9 cellular contexts compared by ENCODE assay signal in genomic region chr17:79045001-79045729, GRCh38. TPM values are rescaled to one million over a fixed set of nuclear protein-coding genes. Genes with fewer than 3 reads are reported as not detected.
DNase-seq lines count a peak whose midpoint lies in the region; ATAC-seq and TF ChIP-seq lines count a peak whose summit lies in the region.
"Had no signal": no experiment of that assay in that cellular context is flagged by ENCODE, and none has a peak within 500 bp of the region (broad histone marks: within the 10 kb centered on the region; RNA-seq: fewer than 3 reads in every experiment).

No MANE protein-coding gene starts in this region.

- no peak for TF ChIP-seq EP300 in sigmoid colon (IDR thresholded peaks at IDR 0.05)

- no peaks in the 10 kb centered on the region for H3K79me2 ChIP-seq in PC-3 (ENCODE audit: low read length)

- no peaks in the 10 kb centered on the region for H3F3A ChIP-seq in PC-3 (ENCODE audit: low read length, unreplicated experiment)

- no peak overlapping the region for H3K4me2 ChIP-seq in PC-3 (ENCODE audit: low read length)

- POLR2A ChIA-PET in GM10248 (lab: Yijun Ruan, JAX), result no interaction called here
- POLR2A ChIA-PET in PC-3 (lab: Charles Lee; ENCODE audit: unreplicated experiment), result no interaction called here

- no peak overlapping the region for H3K4me3 ChIP-seq in sigmoid colon
- H3K4me3 ChIP-seq in PC-3 (ENCODE audit: low read length), result no peak overlapping the region

- H3K9me2 ChIP-seq in PC-3 (replicated peaks; ENCODE audit: low read length), result no peaks in the 10 kb centered on the region

- ATAC-seq in foreskin keratinocyte (no peak), PC-3 (no peak)

- TF ChIP-seq CTCF in GM10248 (IDR thresholded peaks at IDR 0.05; ENCODE audit: control extremely low read depth, extremely low read depth, low read depth, missing control alignments) (no peak), foreskin keratinocyte (conservative IDR thresholded peaks at IDR 0.05) (peak; percentile 12), sigmoid colon (IDR thresholded peaks at IDR 0.05) (no peak), PC-3 (conservative IDR thresholded peaks at IDR 0.05; ENCODE audit: low read depth, low read length) (no peak)

- H4K20me1 ChIP-seq in PC-3 (ENCODE audit: low read length), result no peaks in the 10 kb centered on the region

- peak; percentile 30 for DNase-seq in activated effector memory CD4-positive, alpha-beta T cell treated with anti-CD3 and anti-CD28 coated beads, Interleukin-2, amount 50 U/mL, for 16 hours
- DNase-seq in activated effector memory CD4-positive, alpha-beta T cell treated with Interleukin-2 at 50 U/mL for 16 hours, result no peak
- DNase-seq in GM10248 (ENCODE audit: extremely low spot score) (peak; percentile 13), foreskin keratinocyte (no peak), sigmoid colon (peak; percentile 61), NCI-H69 (lab: John Stamatoyannopoulos, UW) (no peak), dedifferentiated amniotic fluid mesenchymal stem cell (ENCODE audit: extremely low spot score) (no peak), PC-3 (no peak)

- WGBS in sigmoid colon, 2 donors, result 81 to 85% methylated on average over 15 of the region's 15 CpGs

- no peak overlapping the region for H3K27ac ChIP-seq in foreskin keratinocyte
- H3K27ac ChIP-seq in sigmoid colon, result no peak overlapping the region
- no peak overlapping the region for H3K27ac ChIP-seq in PC-3 (ENCODE audit: low read length)
- H3K27ac ChIP-seq: C4-2B had no signal

- intact Hi-C loops in sigmoid colon (cut with DNase I), result no loop called here
- intact Hi-C loops in PC-3 (cut with micrococcal nuclease), result no loop called here

- H3K36me3 ChIP-seq in sigmoid colon, result peaks cover 0 to 21% (median 2%) of the 10 kb centered on the region in 4 donors
- H3K36me3 ChIP-seq in PC-3 (ENCODE audit: low read depth, low read length), result no peaks in the 10 kb centered on the region

- H3K4me1 ChIP-seq in foreskin keratinocyte, result no peaks in the 10 kb centered on the region
- peaks cover 0 to 15% (median 7%) of the 10 kb centered on the region in 4 donors for H3K4me1 ChIP-seq in sigmoid colon
- H3K4me1 ChIP-seq in PC-3 (ENCODE audit: insufficient read depth, low read length), result peaks cover 8% of the 10 kb centered on the region

- H3K27me3 ChIP-seq in foreskin keratinocyte (no peaks in the 10 kb centered on the region), sigmoid colon (no peaks in the 10 kb centered on the region), PC-3 (ENCODE audit: low read length) (no peaks in the 10 kb centered on the region)

- H3K9me3 ChIP-seq in sigmoid colon (no peaks in the 10 kb centered on the region), PC-3 (ENCODE audit: low read length) (no peaks in the 10 kb centered on the region)

- no peak overlapping the region for H3K9ac ChIP-seq in PC-3 (ENCODE audit: low read length)

- BruUV-seq in PC-3 (replicated peaks; lab: Mats Ljungman, UMichigan), result no TSS peak

- CTCF ChIA-PET in GM10248 (lab: Yijun Ruan, JAX), result interaction anchor here (0.7 to 3.3 kb wide), 37 partner anchors 8 to 663 kb away, joined by 3 to 28 read pairs (median 5); partner anchors contain the start of genes CANT1 and ENGASE
- CTCF ChIA-PET in PC-3 (lab: Charles Lee), result interaction anchor here (0.5 to 1.7 kb wide), 11 partner anchors 9 to 350 kb away, joined by 3 to 22 read pairs (median 4); no protein-coding TSS in a partner anchor

- no peak for TF ChIP-seq POLR2A in sigmoid colon (IDR thresholded peaks at IDR 0.05)

- no peak overlapping the region for H2AFZ ChIP-seq in PC-3 (ENCODE audit: low read length)

RNA-seq across cellular contexts. Expression of gene C1QTNF1, which starts 21.2 kb away (rescaled TPM):
- 29.5 and 38.9 TPM in 2 replicates for total RNA-seq in foreskin keratinocyte
- 26.0 and 34.5 TPM in 2 replicates for polyA plus RNA-seq in foreskin keratinocyte
- 10 to 100 TPM; 14.8 to 31.4 (median 26.2) TPM for total RNA-seq in sigmoid colon
- polyA plus RNA-seq in sigmoid colon, result 10 to 100 TPM in 1 of 3 donors, 1 to 10 TPM in 2; 1.4 to 34.6 (median 4.8) TPM
- total RNA-seq in PC-3 (2014; rRNA removed), result 18.6 and 21.0 TPM in 2 replicates

RNA-seq across cellular contexts. Expression of gene ENGASE, which starts 29.5 kb away (rescaled TPM):
- total RNA-seq in foreskin keratinocyte (11.2 and 11.7 TPM in 2 replicates), sigmoid colon (10 to 100 TPM; 14.3 to 26.3 (median 14.4) TPM), PC-3 (2014; rRNA removed) (34.5 and 58.1 TPM in 2 replicates)
- polyA plus RNA-seq in foreskin keratinocyte (8.0 and 8.5 TPM in 2 replicates), sigmoid colon (10 to 100 TPM in 2 of 3 donors, 1 to 10 TPM in 1; 7.2 to 55.9 (median 10.6) TPM)

RNA-seq across cellular contexts. Expression of gene CANT1, which starts 35.6 kb away (rescaled TPM):
- 67.2 and 68.5 TPM in 2 replicates for total RNA-seq in foreskin keratinocyte
- 48.4 and 49.3 TPM in 2 replicates for polyA plus RNA-seq in foreskin keratinocyte
- 10 to 100 TPM; 11.1 to 19.1 (median 13.4) TPM for total RNA-seq in sigmoid colon
- polyA plus RNA-seq in sigmoid colon, result 100 to 1,000 TPM in 1 of 3 donors, 10 to 100 TPM in 2; 51.1 to 132 (median 60.3) TPM
- 191 and 220 TPM in 2 replicates for total RNA-seq in PC-3 (2014; rRNA removed)

Comparison
In these comparisons a context has a peak if more than half of its experiments do, and no peak if none do; other contexts are left out.
1. DNase-seq: peak in activated effector memory CD4-positive, alpha-beta T cell treated with anti-CD3 and anti-CD28 coated beads, Interleukin-2, amount 50 U/mL, for 16 hours (single experiment), GM10248 (single experiment) and sigmoid colon (single experiment); none in activated effector memory CD4-positive, alpha-beta T cell treated with Interleukin-2 at 50 U/mL for 16 hours (single experiment), foreskin keratinocyte (0 of 2), NCI-H69 (single experiment), dedifferentiated amniotic fluid mesenchymal stem cell (single experiment) and PC-3 (single experiment).